25 cellular contexts compared by ENCODE assay signal in the genomic region with DNA sequence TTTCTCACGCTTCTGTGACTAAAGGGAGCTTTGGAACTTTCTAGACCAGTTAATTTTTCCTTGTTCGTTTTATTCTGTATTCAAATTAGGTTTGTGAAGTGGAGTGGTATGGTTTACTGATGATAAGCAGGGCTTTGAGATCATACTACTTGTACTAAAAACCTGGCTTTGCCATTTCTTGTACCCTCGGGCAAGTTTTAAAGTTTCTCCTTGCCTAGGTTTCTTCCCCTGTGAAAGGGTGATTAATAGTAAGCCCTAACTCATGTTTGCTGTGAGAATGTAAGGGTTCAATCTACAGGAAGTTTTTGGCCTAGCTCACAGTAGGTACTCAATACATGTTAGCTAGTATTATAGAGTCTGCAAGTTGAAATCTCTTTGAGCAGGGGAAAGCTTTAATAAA.
"Had no signal": no experiment of that assay in that cellular context is flagged by ENCODE, and none has a peak within 500 bp of the region (broad histone marks: within the 10 kb centered on the region; RNA-seq: fewer than 3 reads in every experiment).

No MANE protein-coding gene starts in this region.

- H3K36me3 ChIP-seq: ovary, prostate gland, suprapubic skin, transverse colon had no signal

- DNase-seq: activated CD4-positive, alpha-beta memory T cell treated with anti-CD3 and anti-CD28 coated beads for 36 hours; activated CD4-positive, alpha-beta T cell treated with anti-CD3 and anti-CD28 coated beads for 48 hours; activated effector memory CD4-positive, alpha-beta T cell treated with Interleukin-2 at 50 U/mL for 16 hours; activated naive CD4-positive, alpha-beta T cell treated with anti-CD3 and anti-CD28 coated beads for 36 hours; activated T-cell treated with anti-CD3 and anti-CD28 coated beads, Interleukin-2, amount 50 U/mL, for 48 hours; body of pancreas; caudate nucleus; dermis blood vessel endothelial cell; effector CD8-positive, alpha-beta T cell; heart left ventricle; kidney; naive thymus-derived CD8-positive, alpha-beta T cell; ovary; right cardiac atrium; stimulated activated CD4-positive, alpha-beta T cell treated with anti-CD3 and anti-CD28 coated beads, Interleukin-2, amount 100 ng/mL, for 24 hours; stimulated activated naive CD8-positive, alpha-beta T cell treated with anti-CD3 and anti-CD28 coated beads, Interleukin-15, amount 100 ng/mL, for 72 hours; transverse colon had no signal

- H3K27me3 ChIP-seq: body of pancreas, heart left ventricle, ovary, suprapubic skin, transverse colon had no signal

- ATAC-seq: body of pancreas; esophagus mucosa; heart left ventricle; left lobe of liver; naive thymus-derived CD8-positive, alpha-beta T cell; right cardiac atrium; stimulated activated effector memory CD8-positive, alpha-beta T cell treated with anti-CD3 and anti-CD28 coated beads, Interleukin-12 subunit alpha, Interleukin-12 subunit beta, amount 100 ng/mL, for 72 hours; stimulated activated naive CD8-positive, alpha-beta T cell treated with anti-CD3 and anti-CD28 coated beads, Interleukin-15, amount 100 ng/mL, for 72 hours had no signal

- H3K36me3 Mint-ChIP-seq: activated CD4-positive, alpha-beta memory T cell treated with anti-CD3 and anti-CD28 coated beads for 36 hours; naive thymus-derived CD8-positive, alpha-beta T cell; stimulated activated effector memory CD8-positive, alpha-beta T cell treated with anti-CD3 and anti-CD28 coated beads, Interleukin-12 subunit alpha, Interleukin-12 subunit beta, amount 100 ng/mL, for 72 hours had no signal

- H3K27ac Mint-ChIP-seq: activated CD4-positive, alpha-beta memory T cell treated with anti-CD3 and anti-CD28 coated beads for 36 hours; activated naive CD4-positive, alpha-beta T cell treated with anti-CD3 and anti-CD28 coated beads for 36 hours; naive thymus-derived CD8-positive, alpha-beta T cell; stimulated activated effector memory CD8-positive, alpha-beta T cell treated with anti-CD3 and anti-CD28 coated beads, Interleukin-12 subunit alpha, Interleukin-12 subunit beta, amount 100 ng/mL, for 72 hours; T-helper 1 cell treated with Interleukin-12 subunit alpha and Interleukin-12 subunit beta and Interleukin-4 antibody, amounts not matched to agents 30 μg/mL and 1 μg/mL, for 36 hours had no signal

- H3K9me3 ChIP-seq: body of pancreas, heart left ventricle, ovary, prostate gland, suprapubic skin, transverse colon had no signal

- H3K4me3 Mint-ChIP-seq: activated CD4-positive, alpha-beta memory T cell treated with anti-CD3 and anti-CD28 coated beads for 36 hours; activated naive CD4-positive, alpha-beta T cell treated with anti-CD3 and anti-CD28 coated beads for 36 hours; naive thymus-derived CD8-positive, alpha-beta T cell; stimulated activated effector memory CD8-positive, alpha-beta T cell treated with anti-CD3 and anti-CD28 coated beads, Interleukin-12 subunit alpha, Interleukin-12 subunit beta, amount 100 ng/mL, for 72 hours; stimulated activated naive CD8-positive, alpha-beta T cell treated with anti-CD3 and anti-CD28 coated beads, Interleukin-15, amount 100 ng/mL, for 72 hours; T-helper 1 cell treated with Interleukin-12 subunit alpha and Interleukin-12 subunit beta and Interleukin-4 antibody, amounts not matched to agents 30 μg/mL and 1 μg/mL, for 36 hours had no signal

- H3K4me3 ChIP-seq: body of pancreas, heart left ventricle, lung, ovary, prostate gland, skin epidermis, suprapubic skin, transverse colon had no signal

- H3K4me1 ChIP-seq: prostate gland had no signal

- H3K9me3 Mint-ChIP-seq: activated CD4-positive, alpha-beta memory T cell treated with anti-CD3 and anti-CD28 coated beads for 36 hours; activated naive CD4-positive, alpha-beta T cell treated with anti-CD3 and anti-CD28 coated beads for 36 hours; stimulated activated effector memory CD8-positive, alpha-beta T cell treated with anti-CD3 and anti-CD28 coated beads, Interleukin-12 subunit alpha, Interleukin-12 subunit beta, amount 100 ng/mL, for 72 hours had no signal

- H3K27ac ChIP-seq: body of pancreas, ovary, prostate gland, suprapubic skin, transverse colon had no signal

- H3K4me1 Mint-ChIP-seq: naive thymus-derived CD8-positive, alpha-beta T cell; stimulated activated effector memory CD8-positive, alpha-beta T cell treated with anti-CD3 and anti-CD28 coated beads, Interleukin-12 subunit alpha, Interleukin-12 subunit beta, amount 100 ng/mL, for 72 hours; stimulated activated naive CD8-positive, alpha-beta T cell treated with anti-CD3 and anti-CD28 coated beads, Interleukin-15, amount 100 ng/mL, for 72 hours had no signal
